ENCODE assay signal across 1 cellular context in genomic region chr13:45447050-45447661, GRCh38.
TF ChIP-seq lines count a peak whose summit lies in the region.

No MANE protein-coding gene starts in this region.

TF ChIP-seq in HepG2, 621 proteins besides CTCF, POLR2A, EP300 and RAD21 (continued from another document and continues in another):
- TF ChIP-seq, protein P1, sequence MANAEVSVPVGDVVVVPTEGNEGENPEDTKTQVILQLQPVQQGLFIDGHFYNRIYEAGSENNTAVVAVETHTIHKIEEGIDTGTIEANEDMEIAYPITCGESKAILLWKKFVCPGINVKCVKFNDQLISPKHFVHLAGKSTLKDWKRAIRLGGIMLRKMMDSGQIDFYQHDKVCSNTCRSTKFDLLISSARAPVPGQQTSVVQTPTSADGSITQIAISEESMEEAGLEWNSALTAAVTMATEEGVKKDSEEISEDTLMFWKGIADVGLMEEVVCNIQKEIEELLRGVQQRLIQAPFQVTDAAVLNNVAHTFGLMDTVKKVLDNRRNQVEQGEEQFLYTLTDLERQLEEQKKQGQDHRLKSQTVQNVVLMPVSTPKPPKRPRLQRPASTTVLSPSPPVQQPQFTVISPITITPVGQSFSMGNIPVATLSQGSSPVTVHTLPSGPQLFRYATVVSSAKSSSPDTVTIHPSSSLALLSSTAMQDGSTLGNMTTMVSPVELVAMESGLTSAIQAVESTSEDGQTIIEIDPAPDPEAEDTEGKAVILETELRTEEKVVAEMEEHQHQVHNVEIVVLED (CRISPR knock-in tag; IDR thresholded peaks at IDR 0.05; ENCODE audit: borderline replicate concordance), result peak; percentile 76; the same call in 1 of the 2 replicates
- TF ChIP-seq LBX2 (CRISPR knock-in tag; IDR thresholded peaks at IDR 0.05; ENCODE audit: borderline replicate concordance), result no peak
- TF ChIP-seq JDP2 (CRISPR knock-in tag; IDR thresholded peaks at IDR 0.05; ENCODE audit: borderline replicate concordance), result no peak
- TF ChIP-seq ZNF781 (CRISPR knock-in tag; IDR thresholded peaks at IDR 0.05; ENCODE audit: borderline replicate concordance, not compliant biosample characterization), result no peak
- no peak for TF ChIP-seq SP1 (IDR thresholded peaks at IDR 0.05)
- no peak for TF ChIP-seq SP1 (CRISPR knock-in tag; IDR thresholded peaks at IDR 0.05)
- TF ChIP-seq ZNF772 (CRISPR knock-in tag; IDR thresholded peaks at IDR 0.05), result no peak
- peak; percentile 97 for TF ChIP-seq MED1 (CRISPR knock-in tag; IDR thresholded peaks at IDR 0.05)
- no peak for TF ChIP-seq NR1H2 (CRISPR knock-in tag; IDR thresholded peaks at IDR 0.05; ENCODE audit: borderline replicate concordance, low read depth)
- TF ChIP-seq MIER2 (CRISPR knock-in tag; IDR thresholded peaks at IDR 0.05), result no peak
- TF ChIP-seq ZBTB34 (CRISPR knock-in tag; IDR thresholded peaks at IDR 0.05), result no peak
- TF ChIP-seq ATF3 (CRISPR knock-in tag; IDR thresholded peaks at IDR 0.05), result peak; percentile 44; the same call in 1 of the 2 replicates
- peak; percentile 46; the same call in 1 of the 2 replicates for TF ChIP-seq YEATS2 (CRISPR knock-in tag; IDR thresholded peaks at IDR 0.05; ENCODE audit: borderline replicate concordance)
- TF ChIP-seq KLF9 (CRISPR knock-in tag; IDR thresholded peaks at IDR 0.05; ENCODE audit: low read depth), result no peak
- no peak for TF ChIP-seq WIZ (CRISPR knock-in tag; IDR thresholded peaks at IDR 0.05)
- no peak for TF ChIP-seq RORA (CRISPR knock-in tag; IDR thresholded peaks at IDR 0.05)
- TF ChIP-seq FOXP1 (IDR thresholded peaks at IDR 0.05), result no peak
- TF ChIP-seq FOXP1 (CRISPR knock-in tag; IDR thresholded peaks at IDR 0.05), result peak; percentile 74
- TF ChIP-seq JUND (CRISPR knock-in tag; IDR thresholded peaks at IDR 0.05), result 0 out of 2 replicates have a peak, but pooled peaks have one; percentile 62
- TF ChIP-seq ZNF563 (CRISPR knock-in tag; IDR thresholded peaks at IDR 0.05), result no peak
- TF ChIP-seq KLF6 (CRISPR knock-in tag; IDR thresholded peaks at IDR 0.05), result no peak
- no peak for TF ChIP-seq PAWR (CRISPR knock-in tag; IDR thresholded peaks at IDR 0.05; ENCODE audit: borderline replicate concordance)
- 0 out of 2 replicates have a peak, but pooled peaks have one; percentile 37 for TF ChIP-seq BHLHE40 (IDR thresholded peaks at IDR 0.05; ENCODE audit: low read length)
- peak; percentile 86 for TF ChIP-seq MEF2D (CRISPR knock-in tag; IDR thresholded peaks at IDR 0.05)
- TF ChIP-seq ZSCAN12 (CRISPR knock-in tag; IDR thresholded peaks at IDR 0.05), result no peak
- no peak for TF ChIP-seq CHD2 (IDR thresholded peaks at IDR 0.05; ENCODE audit: low read depth, low read length)
- no peak for TF ChIP-seq MAFK (conservative IDR thresholded peaks at IDR 0.05 in 1 of 2, IDR thresholded peaks at IDR 0.05 in 1 of 2; ENCODE audit: low read length in 2 of 2)
- peak; percentile 45; the same call in 1 of the 2 replicates for TF ChIP-seq HMGXB3 (CRISPR knock-in tag; IDR thresholded peaks at IDR 0.05; ENCODE audit: borderline replicate concordance)
- TF ChIP-seq RARG (CRISPR knock-in tag; IDR thresholded peaks at IDR 0.05; ENCODE audit: low read depth), result no peak
- no peak for TF ChIP-seq U2AF1 (optimal IDR thresholded peaks at IDR 0.05; ENCODE audit: low read depth, low read length)
- TF ChIP-seq REL (CRISPR knock-in tag; conservative IDR thresholded peaks at IDR 0.05), result no peak
- no peak for TF ChIP-seq ZSCAN31 (CRISPR knock-in tag; IDR thresholded peaks at IDR 0.05; ENCODE audit: low read depth)
- peak; percentile 46; the same call in 1 of the 2 replicates for TF ChIP-seq ARNTL (CRISPR knock-in tag; IDR thresholded peaks at IDR 0.05)
- 0 out of 2 replicates have a peak, but pooled peaks have one; percentile 43 for TF ChIP-seq NRL (CRISPR knock-in tag; IDR thresholded peaks at IDR 0.05; ENCODE audit: borderline replicate concordance)
- TF ChIP-seq CENPT (CRISPR knock-in tag; IDR thresholded peaks at IDR 0.05; ENCODE audit: low read depth), result no peak
- 0 out of 2 replicates have a peak, but pooled peaks have one; percentile 46 for TF ChIP-seq ZBTB43 (CRISPR knock-in tag; conservative IDR thresholded peaks at IDR 0.05)
- no peak for TF ChIP-seq ZNF138 (CRISPR knock-in tag; IDR thresholded peaks at IDR 0.05; ENCODE audit: low read depth)
- no peak for TF ChIP-seq SRSF4 (IDR thresholded peaks at IDR 0.05; ENCODE audit: low read depth, low read length, poor library complexity, severe bottlenecking)
- TF ChIP-seq ZNF850 (CRISPR knock-in tag; conservative IDR thresholded peaks at IDR 0.05), result no peak
- TF ChIP-seq ZNF775 (CRISPR knock-in tag; IDR thresholded peaks at IDR 0.05; ENCODE audit: borderline replicate concordance), result no peak
- no peak for TF ChIP-seq ZNF737 (CRISPR knock-in tag; IDR thresholded peaks at IDR 0.05; ENCODE audit: borderline replicate concordance)
- no peak for TF ChIP-seq ZNF121 (CRISPR knock-in tag; IDR thresholded peaks at IDR 0.05)
- TF ChIP-seq MXD4 (CRISPR knock-in tag; IDR thresholded peaks at IDR 0.05), result no peak
- TF ChIP-seq NONO (IDR thresholded peaks at IDR 0.05), result no peak
- TF ChIP-seq NONO (CRISPR knock-in tag; conservative IDR thresholded peaks at IDR 0.05), result peak; percentile 79
- no peak for TF ChIP-seq CBX2 (IDR thresholded peaks at IDR 0.05; ENCODE audit: low read depth, low read length)
- no peak for TF ChIP-seq CBX2 (CRISPR knock-in tag; IDR thresholded peaks at IDR 0.05; ENCODE audit: low read depth)
- TF ChIP-seq, protein P2, sequence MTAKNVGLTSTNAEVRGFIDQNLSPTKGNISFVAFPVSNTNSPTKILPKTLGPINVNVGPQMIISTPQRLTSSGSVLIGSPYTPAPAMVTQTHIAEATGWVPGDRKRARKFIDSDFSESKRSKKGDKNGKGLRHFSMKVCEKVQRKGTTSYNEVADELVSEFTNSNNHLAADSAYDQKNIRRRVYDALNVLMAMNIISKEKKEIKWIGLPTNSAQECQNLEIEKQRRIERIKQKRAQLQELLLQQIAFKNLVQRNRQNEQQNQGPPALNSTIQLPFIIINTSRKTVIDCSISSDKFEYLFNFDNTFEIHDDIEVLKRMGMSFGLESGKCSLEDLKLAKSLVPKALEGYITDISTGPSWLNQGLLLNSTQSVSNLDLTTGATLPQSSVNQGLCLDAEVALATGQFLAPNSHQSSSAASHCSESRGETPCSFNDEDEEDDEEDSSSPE (CRISPR knock-in tag; IDR thresholded peaks at IDR 0.05), result peak; percentile 31; the same call in 1 of the 2 replicates
- TF ChIP-seq, protein P3, sequence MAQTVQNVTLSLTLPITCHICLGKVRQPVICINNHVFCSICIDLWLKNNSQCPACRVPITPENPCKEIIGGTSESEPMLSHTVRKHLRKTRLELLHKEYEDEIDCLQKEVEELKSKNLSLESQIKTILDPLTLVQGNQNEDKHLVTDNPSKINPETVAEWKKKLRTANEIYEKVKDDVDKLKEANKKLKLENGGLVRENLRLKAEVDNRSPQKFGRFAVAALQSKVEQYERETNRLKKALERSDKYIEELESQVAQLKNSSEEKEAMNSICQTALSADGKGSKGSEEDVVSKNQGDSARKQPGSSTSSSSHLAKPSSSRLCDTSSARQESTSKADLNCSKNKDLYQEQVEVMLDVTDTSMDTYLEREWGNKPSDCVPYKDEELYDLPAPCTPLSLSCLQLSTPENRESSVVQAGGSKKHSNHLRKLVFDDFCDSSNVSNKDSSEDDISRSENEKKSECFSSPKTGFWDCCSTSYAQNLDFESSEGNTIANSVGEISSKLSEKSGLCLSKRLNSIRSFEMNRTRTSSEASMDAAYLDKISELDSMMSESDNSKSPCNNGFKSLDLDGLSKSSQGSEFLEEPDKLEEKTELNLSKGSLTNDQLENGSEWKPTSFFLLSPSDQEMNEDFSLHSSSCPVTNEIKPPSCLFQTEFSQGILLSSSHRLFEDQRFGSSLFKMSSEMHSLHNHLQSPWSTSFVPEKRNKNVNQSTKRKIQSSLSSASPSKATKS (CRISPR knock-in tag; IDR thresholded peaks at IDR 0.05), result no peak
- TF ChIP-seq, protein P4, sequence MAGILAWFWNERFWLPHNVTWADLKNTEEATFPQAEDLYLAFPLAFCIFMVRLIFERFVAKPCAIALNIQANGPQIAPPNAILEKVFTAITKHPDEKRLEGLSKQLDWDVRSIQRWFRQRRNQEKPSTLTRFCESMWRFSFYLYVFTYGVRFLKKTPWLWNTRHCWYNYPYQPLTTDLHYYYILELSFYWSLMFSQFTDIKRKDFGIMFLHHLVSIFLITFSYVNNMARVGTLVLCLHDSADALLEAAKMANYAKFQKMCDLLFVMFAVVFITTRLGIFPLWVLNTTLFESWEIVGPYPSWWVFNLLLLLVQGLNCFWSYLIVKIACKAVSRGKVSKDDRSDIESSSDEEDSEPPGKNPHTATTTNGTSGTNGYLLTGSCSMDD (CRISPR knock-in tag; IDR thresholded peaks at IDR 0.05), result no peak
- no peak for TF ChIP-seq ARHGAP35 (CRISPR knock-in tag; IDR thresholded peaks at IDR 0.05; ENCODE audit: borderline replicate concordance)
- TF ChIP-seq, protein P5, sequence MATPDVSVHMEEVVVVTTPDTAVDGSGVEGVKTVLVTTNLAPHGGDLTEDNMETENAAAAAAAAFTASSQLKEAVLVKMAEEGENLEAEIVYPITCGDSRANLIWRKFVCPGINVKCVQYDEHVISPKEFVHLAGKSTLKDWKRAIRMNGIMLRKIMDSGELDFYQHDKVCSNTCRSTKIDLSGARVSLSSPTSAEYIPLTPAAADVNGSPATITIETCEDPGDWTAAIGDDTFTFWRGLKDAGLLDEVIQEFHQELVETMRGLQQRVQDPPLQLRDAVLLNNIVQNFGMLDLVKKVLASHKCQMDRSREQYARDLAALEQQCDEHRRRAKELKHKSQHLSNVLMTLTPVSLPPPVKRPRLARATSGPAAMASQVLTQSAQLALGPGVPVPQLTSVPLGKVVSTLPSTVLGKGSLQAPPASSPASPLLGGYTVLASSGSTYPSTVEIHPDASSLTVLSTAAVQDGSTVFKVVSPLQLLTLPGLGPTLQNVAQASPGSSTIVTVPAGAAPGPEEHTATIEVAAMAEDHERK (CRISPR knock-in tag; IDR thresholded peaks at IDR 0.05; ENCODE audit: low read depth), result 0 out of 2 replicates have a peak, but pooled peaks have one; percentile 16
- no peak for TF ChIP-seq SRF (IDR thresholded peaks at IDR 0.05; ENCODE audit: low read depth, low read length)
- TF ChIP-seq, protein P6, sequence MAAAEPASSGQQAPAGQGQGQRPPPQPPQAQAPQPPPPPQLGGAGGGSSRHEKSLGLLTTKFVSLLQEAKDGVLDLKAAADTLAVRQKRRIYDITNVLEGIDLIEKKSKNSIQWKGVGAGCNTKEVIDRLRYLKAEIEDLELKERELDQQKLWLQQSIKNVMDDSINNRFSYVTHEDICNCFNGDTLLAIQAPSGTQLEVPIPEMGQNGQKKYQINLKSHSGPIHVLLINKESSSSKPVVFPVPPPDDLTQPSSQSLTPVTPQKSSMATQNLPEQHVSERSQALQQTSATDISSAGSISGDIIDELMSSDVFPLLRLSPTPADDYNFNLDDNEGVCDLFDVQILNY (CRISPR knock-in tag; conservative IDR thresholded peaks at IDR 0.05), result no peak
- TF ChIP-seq ZKSCAN8 (CRISPR knock-in tag; IDR thresholded peaks at IDR 0.05; ENCODE audit: borderline replicate concordance), result peak; percentile 46; the same call in 1 of the 2 replicates
